In the genomic region with DNA sequence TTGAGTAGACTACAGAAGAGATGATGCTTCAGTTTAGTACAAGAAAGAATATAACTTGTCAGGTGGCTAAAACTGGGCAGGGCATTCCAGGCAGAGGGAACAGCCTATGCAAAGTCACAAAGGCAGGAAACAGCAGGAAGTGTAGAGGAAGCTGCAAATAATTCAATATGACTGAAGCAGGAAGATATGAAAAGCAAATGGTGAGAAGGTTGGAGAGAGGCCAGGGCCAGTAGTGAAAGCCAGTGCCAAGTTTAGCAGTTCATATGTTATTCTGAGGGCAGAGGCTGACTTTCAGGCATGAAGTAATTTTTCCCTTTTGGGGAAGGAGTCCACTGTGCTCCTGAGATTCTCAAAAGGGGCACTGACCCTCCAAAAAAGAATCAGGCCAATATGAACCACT, we compare ENCODE assay signal across 21 cellular contexts. TPM values are rescaled to one million over a fixed set of nuclear protein-coding genes. Genes with fewer than 3 reads are reported as not detected.
DNase-seq lines count a peak whose midpoint lies in the region; ATAC-seq and TF ChIP-seq lines count a peak whose summit lies in the region.
"Had no signal": no experiment of that assay in that cellular context is flagged by ENCODE, and none has a peak within 500 bp of the region (broad histone marks: within the 10 kb centered on the region; RNA-seq: fewer than 3 reads in every experiment).

No MANE protein-coding gene starts in this region.

- H3K4me3 ChIP-seq in right atrium auricular region = no peak overlapping the region
- no peak overlapping the region for H3K4me3 ChIP-seq in trophoblast cell (ENCODE audit: low read depth, low read length)
- H3K4me3 ChIP-seq: A549, GM23248, pancreas, sigmoid colon had no signal

- no peak for DNase-seq in activated T-cell treated with anti-CD3 and anti-CD28 coated beads, Interleukin-2, amount 50 U/mL, for 24 hours
- no peak for DNase-seq in activated T-cell treated with anti-CD3 and anti-CD28 coated beads, Interleukin-2, amount 50 U/mL, for 1 hour
- DNase-seq in dermis blood vessel endothelial cell (peak; percentile 71), right atrium auricular region (ENCODE audit: low spot score) (no peak), C1 segment of cervical spinal cord (lab: John Stamatoyannopoulos, UW) (no peak), trophoblast cell (no peak)
- no peak for DNase-seq in stimulated activated effector memory CD8-positive, alpha-beta T cell treated with anti-CD3 and anti-CD28 coated beads, Interleukin-12 subunit alpha, Interleukin-12 subunit beta, amount 100 ng/mL, for 72 hours (ENCODE audit: low spot score in 2 of 2)
- DNase-seq in natural killer cell treated with Interleukin-12 subunit alpha and Interleukin-12 subunit beta and Interleukin-15 and Interleukin-18, amount 100 ng/mL, for 72 hours (ENCODE audit: low spot score) = no peak
- DNase-seq: activated CD4-positive, alpha-beta T cell treated with anti-CD3 and anti-CD28 coated beads for 36 hours; activated CD8-positive, alpha-beta memory T cell treated with anti-CD3 and anti-CD28 coated beads, Interleukin-2, amount 10 ng/mL, durations not matched to agents 7 days and 5 days; GM23248; left colon; NCI-H510A treated with DMSO at 0.1 percent for 48 hours; pancreas; sigmoid colon had no signal

- H3K4me2 ChIP-seq in trophoblast cell (ENCODE audit: low read length) = no peak overlapping the region
- H3K4me2 ChIP-seq: A549 had no signal

- H3K18ac ChIP-seq in trophoblast cell (ENCODE audit: low read length) = no peak overlapping the region

- peaks cover 2% of the 10 kb centered on the region for H3K4me1 Mint-ChIP-seq in activated T-cell treated with anti-CD3 and anti-CD28 coated beads, Interleukin-2, amount 50 U/mL, for 24 hours (ENCODE audit: low read depth)
- peaks cover 5% of the 10 kb centered on the region for H3K4me1 Mint-ChIP-seq in stimulated activated effector memory CD8-positive, alpha-beta T cell treated with anti-CD3 and anti-CD28 coated beads, Interleukin-12 subunit alpha, Interleukin-12 subunit beta, amount 100 ng/mL, for 72 hours
- H3K4me1 Mint-ChIP-seq in natural killer cell treated with Interleukin-12 subunit alpha and Interleukin-12 subunit beta and Interleukin-15 and Interleukin-18, amount 100 ng/mL, for 72 hours (ENCODE audit: low read depth in 2 of 2) = peaks cover 0 to 8% of the 10 kb centered on the region in 2 donors
- H3K4me1 Mint-ChIP-seq: activated CD4-positive, alpha-beta T cell treated with anti-CD3 and anti-CD28 coated beads for 36 hours had no signal

- peaks cover 75% of the 10 kb centered on the region for H3K36me3 Mint-ChIP-seq in activated T-cell treated with anti-CD3 and anti-CD28 coated beads, Interleukin-2, amount 50 U/mL, for 24 hours (ENCODE audit: low read depth)
- H3K36me3 Mint-ChIP-seq in stimulated activated effector memory CD8-positive, alpha-beta T cell treated with anti-CD3 and anti-CD28 coated beads, Interleukin-12 subunit alpha, Interleukin-12 subunit beta, amount 100 ng/mL, for 72 hours = peaks cover 54% of the 10 kb centered on the region
- H3K36me3 Mint-ChIP-seq in natural killer cell treated with Interleukin-12 subunit alpha and Interleukin-12 subunit beta and Interleukin-15 and Interleukin-18, amount 100 ng/mL, for 72 hours = peaks cover 8% of the 10 kb centered on the region
- H3K36me3 Mint-ChIP-seq: type B pancreatic cell had no signal

- no peak overlapping the region for H2AFZ ChIP-seq in trophoblast cell (ENCODE audit: insufficient read depth, low read length, poor library complexity)
- H2AFZ ChIP-seq: GM23248 had no signal

- no peak for TF ChIP-seq CTCF in right atrium auricular region (IDR thresholded peaks at IDR 0.05)

- ATAC-seq in stimulated activated effector memory CD8-positive, alpha-beta T cell treated with anti-CD3 and anti-CD28 coated beads, Interleukin-12 subunit alpha, Interleukin-12 subunit beta, amount 100 ng/mL, for 72 hours = no peak
- no peak for ATAC-seq in natural killer cell treated with Interleukin-12 subunit alpha and Interleukin-12 subunit beta and Interleukin-15 and Interleukin-18, amount 100 ng/mL, for 72 hours
- ATAC-seq: A549; activated CD4-positive, alpha-beta T cell treated with anti-CD3 and anti-CD28 coated beads for 36 hours; activated CD8-positive, alpha-beta memory T cell treated with anti-CD3 and anti-CD28 coated beads, Interleukin-2, amount 10 ng/mL, durations not matched to agents 7 days and 5 days; left colon had no signal

- no peak overlapping the region for H2BK120ac ChIP-seq in trophoblast cell (ENCODE audit: insufficient read depth, low read length, poor library complexity)

- H3K4ac ChIP-seq in trophoblast cell (ENCODE audit: low read depth, low read length) = no peak overlapping the region

- no peaks in the 10 kb centered on the region for H3K79me2 ChIP-seq in trophoblast cell (ENCODE audit: control insufficient read depth, insufficient read depth, low read length, poor library complexity)

- no peak overlapping the region for H4K8ac ChIP-seq in trophoblast cell (ENCODE audit: low read depth, low read length)

- no peak overlapping the region for H2BK5ac ChIP-seq in trophoblast cell (ENCODE audit: low read depth, low read length, poor library complexity)

- H3K27me3 Mint-ChIP-seq in activated T-cell treated with anti-CD3 and anti-CD28 coated beads, Interleukin-2, amount 50 U/mL, for 24 hours = no peaks in the 10 kb centered on the region
- H3K27me3 Mint-ChIP-seq in natural killer cell treated with Interleukin-12 subunit alpha and Interleukin-12 subunit beta and Interleukin-15 and Interleukin-18, amount 100 ng/mL, for 72 hours = no peaks in the 10 kb centered on the region
- H3K27me3 Mint-ChIP-seq: activated CD4-positive, alpha-beta T cell treated with anti-CD3 and anti-CD28 coated beads for 36 hours; activated CD8-positive, alpha-beta memory T cell treated with anti-CD3 and anti-CD28 coated beads, Interleukin-2, amount 10 ng/mL, durations not matched to agents 7 days and 5 days; activated naive CD8-positive, alpha-beta T cell; IgD-negative memory B cell; type B pancreatic cell had no signal

- H3K14ac ChIP-seq in trophoblast cell (ENCODE audit: low read length) = no peak overlapping the region

- no peak overlapping the region for H3K23ac ChIP-seq in trophoblast cell (ENCODE audit: low read length)

- H3K4me3 Mint-ChIP-seq in activated T-cell treated with anti-CD3 and anti-CD28 coated beads, Interleukin-2, amount 50 U/mL, for 24 hours = no peak overlapping the region
- no peak overlapping the region for H3K4me3 Mint-ChIP-seq in stimulated activated effector memory CD8-positive, alpha-beta T cell treated with anti-CD3 and anti-CD28 coated beads, Interleukin-12 subunit alpha, Interleukin-12 subunit beta, amount 100 ng/mL, for 72 hours
- no peak overlapping the region for H3K4me3 Mint-ChIP-seq in natural killer cell treated with Interleukin-12 subunit alpha and Interleukin-12 subunit beta and Interleukin-15 and Interleukin-18, amount 100 ng/mL, for 72 hours
- H3K4me3 Mint-ChIP-seq: activated CD4-positive, alpha-beta T cell treated with anti-CD3 and anti-CD28 coated beads for 36 hours; activated CD8-positive, alpha-beta memory T cell treated with anti-CD3 and anti-CD28 coated beads, Interleukin-2, amount 10 ng/mL, durations not matched to agents 7 days and 5 days; activated naive CD8-positive, alpha-beta T cell; IgD-negative memory B cell; T-helper 1 cell treated with Interleukin-12 subunit alpha and Interleukin-12 subunit beta and Interleukin-4 antibody, amounts not matched to agents 30 μg/mL and 1 μg/mL, for 36 hours; type B pancreatic cell had no signal

- no peaks in the 10 kb centered on the region for H3K9me3 Mint-ChIP-seq in activated T-cell treated with anti-CD3 and anti-CD28 coated beads, Interleukin-2, amount 50 U/mL, for 24 hours
- no peaks in the 10 kb centered on the region for H3K9me3 Mint-ChIP-seq in stimulated activated effector memory CD8-positive, alpha-beta T cell treated with anti-CD3 and anti-CD28 coated beads, Interleukin-12 subunit alpha, Interleukin-12 subunit beta, amount 100 ng/mL, for 72 hours
- no peaks in the 10 kb centered on the region for H3K9me3 Mint-ChIP-seq in natural killer cell treated with Interleukin-12 subunit alpha and Interleukin-12 subunit beta and Interleukin-15 and Interleukin-18, amount 100 ng/mL, for 72 hours
- H3K9me3 Mint-ChIP-seq: activated T-helper 2 cell treated with anti-CD3 and anti-CD28 coated beads, Interferon-gamma antibody, Interleukin-2, Interleukin-4, amounts not matched to agents 10 μg/mL and 5 μg/mL and 100 μg/mL, durations not matched to agents 14 hours and 24 hours and 36 hours; IgD-negative memory B cell; T-helper 1 cell treated with Interleukin-12 subunit alpha and Interleukin-12 subunit beta and Interleukin-4 antibody, amounts not matched to agents 30 μg/mL and 1 μg/mL, for 36 hours; type B pancreatic cell had no signal

- H3K79me1 ChIP-seq in trophoblast cell (ENCODE audit: low read length) = no peaks in the 10 kb centered on the region

- no peak overlapping the region for H4K12ac ChIP-seq in trophoblast cell (ENCODE audit: low read depth, low read length)

- H3K27ac ChIP-seq in right atrium auricular region (peak overlapping the region; percentile 59 to 86), trophoblast cell (ENCODE audit: low read depth, low read length) (no peak overlapping the region)
- H3K27ac ChIP-seq: A549, GM23248, pancreas, sigmoid colon had no signal

- no peaks in the 10 kb centered on the region for H3K27me3 ChIP-seq in right atrium auricular region
- H3K27me3 ChIP-seq in trophoblast cell (ENCODE audit: insufficient read depth, low read length) = no peaks in the 10 kb centered on the region
- H3K27me3 ChIP-seq: pancreas, sigmoid colon had no signal

- no peak overlapping the region for H2BK12ac ChIP-seq in trophoblast cell (ENCODE audit: low read length)

- H3K9ac ChIP-seq in trophoblast cell (ENCODE audit: low read length) = no peak overlapping the region
- H3K9ac ChIP-seq: GM23248 had no signal

- H3K4me1 ChIP-seq in right atrium auricular region (peaks cover 0 to 12% of the 10 kb centered on the region in 2 donors), trophoblast cell (ENCODE audit: control insufficient read depth in 1 of 2, insufficient read depth in 2 of 2, low read length in 2 of 2) (peaks cover 2% of the 10 kb centered on the region in 2 experiments)
- H3K4me1 ChIP-seq: A549, pancreas, sigmoid colon had no signal

- H3K36me3 ChIP-seq in right atrium auricular region (peaks cover 4% of the 10 kb centered on the region), trophoblast cell (ENCODE audit: control insufficient read depth in 1 of 2, insufficient read depth in 2 of 2, low read length in 2 of 2) (peaks cover 4 to 16% of the 10 kb centered on the region in 2 experiments)

- H3K27ac Mint-ChIP-seq in activated T-cell treated with anti-CD3 and anti-CD28 coated beads, Interleukin-2, amount 50 U/mL, for 24 hours = peak overlapping the region; percentile 15
- peak overlapping the region; percentile 85 for H3K27ac Mint-ChIP-seq in stimulated activated effector memory CD8-positive, alpha-beta T cell treated with anti-CD3 and anti-CD28 coated beads, Interleukin-12 subunit alpha, Interleukin-12 subunit beta, amount 100 ng/mL, for 72 hours
- peak overlapping the region in 1 of 2 donors; percentile 24 for H3K27ac Mint-ChIP-seq in natural killer cell treated with Interleukin-12 subunit alpha and Interleukin-12 subunit beta and Interleukin-15 and Interleukin-18, amount 100 ng/mL, for 72 hours
- H3K27ac Mint-ChIP-seq: activated CD4-positive, alpha-beta T cell treated with anti-CD3 and anti-CD28 coated beads for 36 hours; activated CD8-positive, alpha-beta memory T cell treated with anti-CD3 and anti-CD28 coated beads, Interleukin-2, amount 10 ng/mL, durations not matched to agents 7 days and 5 days; activated T-helper 2 cell treated with anti-CD3 and anti-CD28 coated beads, Interferon-gamma antibody, Interleukin-2, Interleukin-4, amounts not matched to agents 10 μg/mL and 5 μg/mL and 100 μg/mL, durations not matched to agents 14 hours and 24 hours and 36 hours; T-helper 1 cell treated with Interleukin-12 subunit alpha and Interleukin-12 subunit beta and Interleukin-4 antibody, amounts not matched to agents 30 μg/mL and 1 μg/mL, for 36 hours; type B pancreatic cell had no signal

- H4K91ac ChIP-seq in trophoblast cell (ENCODE audit: low read depth, low read length) = no peak overlapping the region

- no peak overlapping the region for H2AK5ac ChIP-seq in trophoblast cell (ENCODE audit: low read length)

- H3K9me3 ChIP-seq in right atrium auricular region (no peaks in the 10 kb centered on the region), trophoblast cell (ENCODE audit: insufficient read depth, low read depth, low read length) (no peaks in the 10 kb centered on the region)
- H3K9me3 ChIP-seq: A549, pancreas, sigmoid colon had no signal

RNA-seq across cellular contexts. Expression of gene YBX1, which starts 8.0 kb away (rescaled TPM):
- total RNA-seq in dermis blood vessel endothelial cell (555 and 1,168 TPM in 2 replicates), right atrium auricular region (100 to 1,000 TPM; 801 to 826 TPM)
- polyA plus RNA-seq in trophoblast cell (2013) = 704 and 749 TPM in 2 replicates
- total RNA-seq in natural killer cell treated with Interleukin-12 subunit alpha and Interleukin-12 subunit beta and Interleukin-15 and Interleukin-18, amount 100 ng/mL, for 72 hours = 100 to 1,000 TPM; 459 to 670 TPM

RNA-seq across cellular contexts. Expression of gene PPIH, which starts 16.0 kb away (rescaled TPM):
- total RNA-seq in dermis blood vessel endothelial cell = 22.6 and 26.8 TPM in 2 replicates
- 10 to 100 TPM; 18.2 to 24.9 TPM for total RNA-seq in right atrium auricular region
- polyA plus RNA-seq in trophoblast cell (2013) = 67.5 and 68.6 TPM in 2 replicates
- 100 to 1,000 TPM in 1 of 2 donors, 10 to 100 TPM in 1; 65.4 to 102 TPM for total RNA-seq in natural killer cell treated with Interleukin-12 subunit alpha and Interleukin-12 subunit beta and Interleukin-15 and Interleukin-18, amount 100 ng/mL, for 72 hours
